17 cellular contexts compared by ENCODE assay signal in the genomic region with DNA sequence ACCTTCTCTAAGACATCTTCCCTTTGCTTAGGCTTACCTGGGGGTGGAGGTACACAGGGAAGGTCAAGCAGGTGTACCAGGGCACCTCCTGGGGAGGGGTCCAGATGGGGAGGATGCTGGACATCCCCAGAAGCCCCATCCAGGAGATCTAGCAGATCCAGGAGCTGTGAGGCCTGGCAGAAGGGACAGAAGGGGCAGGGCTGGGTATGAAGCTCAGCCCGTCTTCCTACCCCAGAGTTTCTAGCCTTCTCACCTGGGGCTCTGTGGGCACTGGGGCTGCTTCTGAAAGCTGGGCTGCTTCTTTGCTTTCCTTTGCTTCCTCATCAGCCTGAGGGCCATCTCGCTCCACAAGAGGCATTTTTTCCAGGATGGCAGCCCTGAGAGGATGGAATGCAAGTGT. TPM values are rescaled to one million over a fixed set of nuclear protein-coding genes. Genes with fewer than 3 reads are reported as not detected.
DNase-seq lines count a peak whose midpoint lies in the region; ATAC-seq, FAIRE-seq and TF ChIP-seq lines count a peak whose summit lies in the region.
"Had no signal": no experiment of that assay in that cellular context is flagged by ENCODE, and none has a peak within 500 bp of the region (broad histone marks: within the 10 kb centered on the region; RNA-seq: fewer than 3 reads in every experiment).

No MANE protein-coding gene starts in this region.

- no peaks in the 10 kb centered on the region for H3K27me3 Mint-ChIP-seq in stimulated activated naive CD8-positive, alpha-beta T cell treated with anti-CD3 and anti-CD28 coated beads, Interleukin-15, Interleukin-2, amounts not matched to agents 100 ng/mL and 50 ng/mL, for 24 hours
- no peaks in the 10 kb centered on the region for H3K27me3 Mint-ChIP-seq in activated naive CD8-positive, alpha-beta T cell treated with anti-CD3 and anti-CD28 coated beads, Interleukin-2, amount 50 U/mL, for 24 hours
- H3K27me3 Mint-ChIP-seq in CD14-positive monocyte (ENCODE audit: low read depth in 3 of 3): peaks cover 0 to 1% (median 0%) of the 10 kb centered on the region in 3 donors

- intact Hi-C loops in posterior vena cava (cut with DNase I) (loop anchor here in 1 of 2 donors (10.0 kb wide), 1 partner anchor 226 kb away; no protein-coding TSS in a partner anchor), CD14-positive monocyte (cut with micrococcal nuclease) (loop anchor here in 1 of 2 donors (5.0 to 10.0 kb wide), 2 partner anchors 84 to 236 kb away; a partner anchor contains a TSS)

- H3K36me3 Mint-ChIP-seq in stimulated activated naive CD8-positive, alpha-beta T cell treated with anti-CD3 and anti-CD28 coated beads, Interleukin-15, Interleukin-2, amounts not matched to agents 100 ng/mL and 50 ng/mL, for 24 hours (ENCODE audit: low read depth): peaks cover 51% of the 10 kb centered on the region
- H3K36me3 Mint-ChIP-seq in activated naive CD8-positive, alpha-beta T cell treated with anti-CD3 and anti-CD28 coated beads, Interleukin-2, amount 50 U/mL, for 24 hours (ENCODE audit: low read depth): peaks cover 31% of the 10 kb centered on the region
- H3K36me3 Mint-ChIP-seq in CD14-positive monocyte: peaks cover 60 to 81% of the 10 kb centered on the region in 2 donors

- no peak overlapping the region for H3K4me3 Mint-ChIP-seq in stimulated activated naive CD8-positive, alpha-beta T cell treated with anti-CD3 and anti-CD28 coated beads, Interleukin-15, Interleukin-2, amounts not matched to agents 100 ng/mL and 50 ng/mL, for 24 hours
- H3K4me3 Mint-ChIP-seq in activated naive CD8-positive, alpha-beta T cell treated with anti-CD3 and anti-CD28 coated beads, Interleukin-2, amount 50 U/mL, for 24 hours: no peak overlapping the region
- H3K4me3 Mint-ChIP-seq in CD14-positive monocyte: no peak overlapping the region
- H3K4me3 Mint-ChIP-seq: H9 had no signal

- FAIRE-seq in D721Med (lab: Jason Lieb, UNC): no peak

- peaks cover 55% of the 10 kb centered on the region for H3K4me1 Mint-ChIP-seq in stimulated activated naive CD8-positive, alpha-beta T cell treated with anti-CD3 and anti-CD28 coated beads, Interleukin-15, Interleukin-2, amounts not matched to agents 100 ng/mL and 50 ng/mL, for 24 hours (ENCODE audit: low read depth)
- peaks cover 36% of the 10 kb centered on the region for H3K4me1 Mint-ChIP-seq in activated naive CD8-positive, alpha-beta T cell treated with anti-CD3 and anti-CD28 coated beads, Interleukin-2, amount 50 U/mL, for 24 hours
- H3K4me1 Mint-ChIP-seq in CD14-positive monocyte: peaks cover 37% of the 10 kb centered on the region

- ATAC-seq in stimulated activated naive CD8-positive, alpha-beta T cell treated with anti-CD3 and anti-CD28 coated beads, Interleukin-15, Interleukin-2, amounts not matched to agents 100 U/mL and 50 U/mL, for 24 hours: no peak
- no peak for ATAC-seq in activated naive CD8-positive, alpha-beta T cell treated with anti-CD3 and anti-CD28 coated beads, Interleukin-2, amount 50 U/mL, for 24 hours

- TF ChIP-seq CTCF in D721Med (IDR thresholded peaks at IDR 0.05; ENCODE audit: insufficient read depth, missing control alignments) (no peak), CD14-positive monocyte (IDR thresholded peaks at IDR 0.05) (no peak)

- H3K27ac Mint-ChIP-seq in stimulated activated naive CD8-positive, alpha-beta T cell treated with anti-CD3 and anti-CD28 coated beads, Interleukin-15, Interleukin-2, amounts not matched to agents 100 ng/mL and 50 ng/mL, for 24 hours: peak overlapping the region; percentile 29
- peak overlapping the region; percentile 62 for H3K27ac Mint-ChIP-seq in activated naive CD8-positive, alpha-beta T cell treated with anti-CD3 and anti-CD28 coated beads, Interleukin-2, amount 50 U/mL, for 24 hours
- H3K27ac Mint-ChIP-seq in CD14-positive monocyte: peak overlapping the region in 2 of 7 donors; percentile 5 to 73
- H3K27ac Mint-ChIP-seq: H9 had no signal

- DNase-seq in stimulated activated naive CD8-positive, alpha-beta T cell treated with anti-CD3 and anti-CD28 coated beads, Interleukin-15, Interleukin-2, amounts not matched to agents 100 U/mL and 50 U/mL, for 24 hours: no peak
- no peak for DNase-seq in activated naive CD8-positive, alpha-beta T cell treated with anti-CD3 and anti-CD28 coated beads, Interleukin-2, amount 50 U/mL, for 24 hours
- DNase-seq in posterior vena cava (ENCODE audit: low spot score) (peak; percentile 40), D721Med (ENCODE audit: insufficient read length, low spot score) (no peak), UCSD-AML1 (lab: John Stamatoyannopoulos, UW; ENCODE audit: unreplicated experiment) (no peak), CD14-positive monocyte (ENCODE audit: low spot score) (no peak)
- DNase-seq: AML-193, DMS79 treated with DMSO at 0.1 percent for 48 hours, H9, Kasumi-1, MG63, NCI-H1048, NCI-H1436 treated with DMSO at 0.1 percent for 48 hours, NCI-H345, NCI-H524 treated with DMSO at 0.1 percent for 48 hours had no signal

- H3K9me3 Mint-ChIP-seq in stimulated activated naive CD8-positive, alpha-beta T cell treated with anti-CD3 and anti-CD28 coated beads, Interleukin-15, Interleukin-2, amounts not matched to agents 100 ng/mL and 50 ng/mL, for 24 hours: no peaks in the 10 kb centered on the region
- no peaks in the 10 kb centered on the region for H3K9me3 Mint-ChIP-seq in activated naive CD8-positive, alpha-beta T cell treated with anti-CD3 and anti-CD28 coated beads, Interleukin-2, amount 50 U/mL, for 24 hours
- no peaks in the 10 kb centered on the region for H3K9me3 Mint-ChIP-seq in CD14-positive monocyte
- H3K9me3 Mint-ChIP-seq: H9 had no signal

RNA-seq across cellular contexts. Expression of a gene that starts 5.2 kb away (rescaled TPM):
- 10 to 100 TPM; 11.6 to 19.6 TPM for total RNA-seq in posterior vena cava
- 10 to 100 TPM; 15.3 to 17.0 TPM for polyA plus RNA-seq in CD14-positive monocyte

RNA-seq across cellular contexts. Expression of a gene that starts 6.3 kb away (rescaled TPM):
- total RNA-seq in posterior vena cava: 10 to 100 TPM; 31.5 to 36.5 TPM
- polyA plus RNA-seq in CD14-positive monocyte: 10 to 100 TPM; 32.2 to 37.0 TPM

RNA-seq across cellular contexts. Expression of a gene that starts 9.7 kb away (rescaled TPM):
- total RNA-seq in posterior vena cava: 1 to 10 TPM; 2.3 to 2.4 TPM
- under 1 TPM in 1 of 2 donors, not detected in 1; 0.07 TPM for polyA plus RNA-seq in CD14-positive monocyte
- total RNA-seq: SJSA1 had no signal

RNA-seq across cellular contexts. Expression of a gene that starts 17.3 kb away (rescaled TPM):
- 1 to 10 TPM; 4.3 to 5.6 TPM for total RNA-seq in posterior vena cava
- 1 to 10 TPM; 3.7 to 4.1 TPM for polyA plus RNA-seq in CD14-positive monocyte
- total RNA-seq: SJSA1 had no signal
